ENCODE assay signal across 1 cellular context in genomic region chr20:59027746-59028320, GRCh38.
TF ChIP-seq lines count a peak whose summit lies in the region.

No MANE protein-coding gene starts in this region.

TF ChIP-seq in GM12878, 131 proteins besides CTCF, POLR2A, EP300 and RAD21:
- TF ChIP-seq PKNOX1 (IDR thresholded peaks at IDR 0.05): no peak
- TF ChIP-seq BHLHE40 (IDR thresholded peaks at IDR 0.05; ENCODE audit: borderline replicate concordance in 1 of 2, low read depth in 2 of 2, low read length in 1 of 2): no peak
- TF ChIP-seq SMARCA5 (IDR thresholded peaks at IDR 0.05): no peak
- no peak for TF ChIP-seq RB1 (IDR thresholded peaks at IDR 0.05; ENCODE audit: borderline replicate concordance)
- no peak for TF ChIP-seq PAX5 (IDR thresholded peaks at IDR 0.05; ENCODE audit: borderline replicate concordance, low read depth, low read length)
- TF ChIP-seq HSF1 (IDR thresholded peaks at IDR 0.05; ENCODE audit: low read depth, low read length): no peak
